ENCODE assay signal across 2 cellular contexts in genomic region chr2:200367155-200367554, GRCh38.
TF ChIP-seq lines count a peak whose summit lies in the region.

No MANE protein-coding gene starts in this region.

TF ChIP-seq in SK-N-SH, 30 proteins besides CTCF, POLR2A, EP300 and RAD21 (continued from another document):
- TF ChIP-seq ZBTB33 (IDR thresholded peaks at IDR 0.05; ENCODE audit: borderline replicate concordance, low read depth), result no peak
- no peak for TF ChIP-seq MXI1 (IDR thresholded peaks at IDR 0.05; ENCODE audit: low read depth, low read length)
- TF ChIP-seq FOXJ3 (CRISPR knock-in tag; IDR thresholded peaks at IDR 0.05), result no peak
- no peak for TF ChIP-seq RFX5 (IDR thresholded peaks at IDR 0.05; ENCODE audit: low read length)

TF ChIP-seq in SK-N-SH treated with all-trans-retinoic acid at 6 μM for 48 hours, 23 proteins besides CTCF, POLR2A, EP300 and RAD21 (continued from another document):
- no peak for TF ChIP-seq PATZ1 (CRISPR knock-in tag; IDR thresholded peaks at IDR 0.05; ENCODE audit: borderline replicate concordance)
